Comparison of ENCODE assay signal across 14 cellular contexts in genomic region chr12:92556622-92557421, GRCh38.
DNase-seq lines count a peak whose midpoint lies in the region; ATAC-seq and TF ChIP-seq lines count a peak whose summit lies in the region.
"Had no signal": no experiment of that assay in that cellular context is flagged by ENCODE, and none has a peak within 500 bp of the region (broad histone marks: within the 10 kb centered on the region; RNA-seq: fewer than 3 reads in every experiment).

No MANE protein-coding gene starts in this region.

- H3K9me3 Mint-ChIP-seq in activated CD4-positive, alpha-beta T cell treated with anti-CD3 and anti-CD28 coated beads for 36 hours (ENCODE audit: low read depth) = peaks cover 9% of the 10 kb centered on the region

- intact Hi-C loops in activated CD4-positive, alpha-beta T cell treated with anti-CD3 and anti-CD28 coated beads for 36 hours (cut with DNase I, micrococcal nuclease) = loop anchor here in 1 of 2 experiments (2.0 to 5.0 kb wide), 3 partner anchors 18 to 410 kb away; partner anchors contain the start of gene BTG1

- peaks cover 72% of the 10 kb centered on the region for H3K4me1 ChIP-seq in parathyroid adenoma

- no peaks in the 10 kb centered on the region for H3K36me3 ChIP-seq in WERI-Rb-1
- no peaks in the 10 kb centered on the region for H3K36me3 ChIP-seq in parathyroid adenoma (ENCODE audit: control insufficient read depth, insufficient read depth, low read length)

- no peaks in the 10 kb centered on the region for H3K79me2 ChIP-seq in parathyroid adenoma

- H3K27ac ChIP-seq in WERI-Rb-1 = peak overlapping the region; percentile 75
- peak overlapping the region; percentile 89 for H3K27ac ChIP-seq in parathyroid adenoma
- H3K27ac ChIP-seq: 22Rv1, psoas muscle had no signal

- DNase-seq in activated CD4-positive, alpha-beta T cell treated with anti-CD3 and anti-CD28 coated beads for 36 hours = no peak
- no peak for DNase-seq in activated CD4-positive, alpha-beta T cell treated with anti-CD3 and anti-CD28 coated beads, Interleukin-2, amount 50 U/mL, for 1 hour
- DNase-seq in WERI-Rb-1 (no peak), GDM1 (lab: John Stamatoyannopoulos, UW) (no peak), OCI-M1 (lab: John Stamatoyannopoulos, UW) (no peak)
- DNase-seq: NCI-H1048; NCI-H510A; psoas muscle; SHP77; stimulated activated CD4-positive, alpha-beta T cell treated with anti-CD3 and anti-CD28 coated beads, Interleukin-4, amount 100 ng/mL, for 1 hour had no signal

- TF ChIP-seq CTCF in WERI-Rb-1 (IDR thresholded peaks at IDR 0.05; ENCODE audit: low read depth, low read length) = no peak
- no peak for TF ChIP-seq CTCF in parathyroid adenoma (IDR thresholded peaks at IDR 0.05)

- CTCF ChIA-PET in activated CD4-positive, alpha-beta T cell treated with anti-CD3 and anti-CD28 coated beads for 36 hours (lab: Charles Lee) = interaction anchor here (0.7 to 2.3 kb wide), 8 partner anchors 10 to 956 kb away, joined by 3 to 12 read pairs (median 4); no protein-coding TSS in a partner anchor

- peaks cover 17% of the 10 kb centered on the region for H3K36me3 Mint-ChIP-seq in activated CD4-positive, alpha-beta T cell treated with anti-CD3 and anti-CD28 coated beads for 36 hours (ENCODE audit: low read depth)

- ATAC-seq in activated CD4-positive, alpha-beta T cell treated with anti-CD3 and anti-CD28 coated beads for 36 hours = peak; percentile 34
- ATAC-seq in GM19395 (IDR thresholded peaks at IDR 0.05; ENCODE audit: unreplicated experiment) = peak; percentile 20
- no peak for ATAC-seq in HG03457 (IDR thresholded peaks at IDR 0.05; ENCODE audit: unreplicated experiment)
- ATAC-seq: psoas muscle had no signal

- POLR2A ChIA-PET in activated CD4-positive, alpha-beta T cell treated with anti-CD3 and anti-CD28 coated beads for 36 hours (lab: Charles Lee) = interaction anchor here (0.6 to 2.0 kb wide), 3 partner anchors 55 to 652 kb away, joined by 3 to 9 read pairs (median 4); partner anchors contain the start of gene BTG1

- H3K27me3 ChIP-seq in WERI-Rb-1 (ENCODE audit: insufficient read depth, low read depth, severe bottlenecking) = no peaks in the 10 kb centered on the region
- no peaks in the 10 kb centered on the region for H3K27me3 ChIP-seq in parathyroid adenoma (ENCODE audit: control insufficient read depth, insufficient read depth, low read length)

- no peaks in the 10 kb centered on the region for H3K27me3 Mint-ChIP-seq in activated CD4-positive, alpha-beta T cell treated with anti-CD3 and anti-CD28 coated beads for 36 hours

- H3K9ac ChIP-seq in parathyroid adenoma = no peak overlapping the region

- H3K9me3 ChIP-seq in WERI-Rb-1 (ENCODE audit: severe bottlenecking) (no peaks in the 10 kb centered on the region), parathyroid adenoma (ENCODE audit: control insufficient read depth, low read length) (no peaks in the 10 kb centered on the region)
- H3K9me3 ChIP-seq: psoas muscle had no signal

- H3K4me2 ChIP-seq in parathyroid adenoma (ENCODE audit: low read length) = no peak overlapping the region

- H3K4me3 ChIP-seq in WERI-Rb-1 (ENCODE audit: low read depth, low read length) (no peak overlapping the region), parathyroid adenoma (ENCODE audit: low read depth, low read length) (no peak overlapping the region)
- H3K4me3 ChIP-seq: psoas muscle had no signal

- peak overlapping the region; percentile 54 for H3K4me3 Mint-ChIP-seq in activated CD4-positive, alpha-beta T cell treated with anti-CD3 and anti-CD28 coated beads for 36 hours

- H3K4me1 Mint-ChIP-seq in activated CD4-positive, alpha-beta T cell treated with anti-CD3 and anti-CD28 coated beads for 36 hours = peaks cover 45% of the 10 kb centered on the region

- no peak overlapping the region for H2AFZ ChIP-seq in parathyroid adenoma

- no peak overlapping the region for H3K27ac Mint-ChIP-seq in activated CD4-positive, alpha-beta T cell treated with anti-CD3 and anti-CD28 coated beads for 36 hours
